ENCODE assay signal across 8 cellular contexts in the genomic region with DNA sequence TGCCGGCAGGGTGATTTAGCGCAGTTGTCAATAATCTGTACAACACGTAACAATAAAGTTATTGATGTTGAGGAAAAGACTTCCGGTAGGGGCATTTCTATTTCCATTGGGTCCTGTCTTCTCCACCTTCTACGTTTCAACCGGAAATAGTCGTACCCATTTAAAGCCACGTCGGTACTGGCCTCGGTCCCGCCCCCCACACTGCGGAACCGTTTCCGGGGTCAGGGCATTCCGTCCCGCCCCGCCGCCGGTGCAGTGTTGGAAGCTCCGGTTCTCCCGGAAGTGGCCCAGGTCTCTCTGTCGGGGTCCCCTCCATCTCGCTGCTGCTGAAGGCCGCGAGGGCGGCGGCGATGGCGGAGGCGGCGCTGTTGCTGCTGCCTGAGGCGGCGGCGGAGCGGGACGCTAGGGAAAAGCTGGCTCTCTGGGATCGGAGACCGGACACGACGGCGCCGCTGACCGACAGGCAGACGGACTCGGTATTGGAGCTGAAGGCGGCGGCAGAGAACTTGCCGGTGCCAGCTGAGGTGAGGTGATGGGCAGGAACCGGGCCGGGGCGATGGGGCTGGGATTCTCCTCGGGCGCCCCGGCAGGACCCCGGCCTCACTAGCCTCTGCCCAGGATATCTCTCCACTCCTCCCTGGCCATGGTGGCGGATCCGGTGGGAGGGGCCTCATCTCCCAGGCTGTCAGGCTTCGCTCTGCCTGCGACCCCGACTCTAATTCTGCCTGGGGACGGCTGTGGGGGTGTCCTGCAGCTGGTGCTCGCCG. TPM values are rescaled to one million over a fixed set of nuclear protein-coding genes. Genes with fewer than 3 reads are reported as not detected.
A peak's percentile ranks its signal among the peaks of the same experiment; 100 is the strongest.
DNase-seq lines count a peak whose midpoint lies in the region; ATAC-seq and TF ChIP-seq lines count a peak whose summit lies in the region.

A gene with protein sequence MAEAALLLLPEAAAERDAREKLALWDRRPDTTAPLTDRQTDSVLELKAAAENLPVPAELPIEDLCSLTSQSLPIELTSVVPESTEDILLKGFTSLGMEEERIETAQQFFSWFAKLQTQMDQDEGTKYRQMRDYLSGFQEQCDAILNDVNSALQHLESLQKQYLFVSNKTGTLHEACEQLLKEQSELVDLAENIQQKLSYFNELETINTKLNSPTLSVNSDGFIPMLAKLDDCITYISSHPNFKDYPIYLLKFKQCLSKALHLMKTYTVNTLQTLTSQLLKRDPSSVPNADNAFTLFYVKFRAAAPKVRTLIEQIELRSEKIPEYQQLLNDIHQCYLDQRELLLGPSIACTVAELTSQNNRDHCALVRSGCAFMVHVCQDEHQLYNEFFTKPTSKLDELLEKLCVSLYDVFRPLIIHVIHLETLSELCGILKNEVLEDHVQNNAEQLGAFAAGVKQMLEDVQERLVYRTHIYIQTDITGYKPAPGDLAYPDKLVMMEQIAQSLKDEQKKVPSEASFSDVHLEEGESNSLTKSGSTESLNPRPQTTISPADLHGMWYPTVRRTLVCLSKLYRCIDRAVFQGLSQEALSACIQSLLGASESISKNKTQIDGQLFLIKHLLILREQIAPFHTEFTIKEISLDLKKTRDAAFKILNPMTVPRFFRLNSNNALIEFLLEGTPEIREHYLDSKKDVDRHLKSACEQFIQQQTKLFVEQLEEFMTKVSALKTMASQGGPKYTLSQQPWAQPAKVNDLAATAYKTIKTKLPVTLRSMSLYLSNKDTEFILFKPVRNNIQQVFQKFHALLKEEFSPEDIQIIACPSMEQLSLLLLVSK (plus strand): TSS at position 253 of the 767 bp plus-strand sequence. CDS start 98 bp downstream, at position 351.

- H3K79me2 ChIP-seq in OCI-LY7 (ENCODE audit: insufficient read depth, low read depth, low read length), result peaks cover 42% of the 10 kb centered on the region; the same call in 1 of the 2 replicates

- intact Hi-C loops in OCI-LY7 (cut with micrococcal nuclease; ENCODE audit: unreplicated experiment), result loop anchor here (2.0 to 5.0 kb wide), 2 partner anchors 48 to 124 kb away; partner anchors contain the start of genes SLC25A30 and TPT1

- TF ChIP-seq CTCF in OCI-LY7 (conservative IDR thresholded peaks at IDR 0.05; ENCODE audit: low read length) (peak; percentile 11; the same call in 1 of the 2 replicates), endothelial cell (IDR thresholded peaks at IDR 0.05; ENCODE audit: unreplicated experiment) (peak; percentile 5), mesothelial cell of epicardium (IDR thresholded peaks at IDR 0.05; ENCODE audit: unreplicated experiment) (no peak)

- H3K9me3 Mint-ChIP-seq in endothelial cell (ENCODE audit: unreplicated experiment) (no peaks in the 10 kb centered on the region), mesothelial cell of epicardium (no peaks in the 10 kb centered on the region)

- peaks cover 23% of the 10 kb centered on the region for H3K4me1 ChIP-seq in OCI-LY7 (ENCODE audit: insufficient read depth, low read length, poor library complexity, severe bottlenecking)

- H3K36me3 Mint-ChIP-seq in endothelial cell (ENCODE audit: low read depth, unreplicated experiment) (peaks cover 8% of the 10 kb centered on the region), mesothelial cell of epicardium (no peaks in the 10 kb centered on the region)

- H3K4me2 ChIP-seq in OCI-LY7 (ENCODE audit: low read length), result peak within 1 kb of the TSS; percentile 92

- H3K9me3 ChIP-seq in OCI-LY7 (ENCODE audit: low read length), result no peaks in the 10 kb centered on the region

- peak within 1 kb of the TSS; percentile 91 for H3K27ac Mint-ChIP-seq in endothelial cell (ENCODE audit: unreplicated experiment)
- peak within 1 kb of the TSS; percentile 98 for H3K27ac Mint-ChIP-seq in mesothelial cell of epicardium

- H3K4me1 Mint-ChIP-seq in endothelial cell (ENCODE audit: unreplicated experiment) (peaks cover 22% of the 10 kb centered on the region), mesothelial cell of epicardium (peaks cover 39% of the 10 kb centered on the region)

- CTCF ChIA-PET in OCI-LY7 (lab: Charles Lee; ENCODE audit: unreplicated experiment), result interaction anchor here (0.6 kb wide), 1 partner anchor 106 kb away, joined by 7 read pairs; no protein-coding TSS in a partner anchor

- POLR2A ChIA-PET in OCI-LY7 (lab: Charles Lee), result interaction anchor here (1.0 to 1.6 kb wide), 3 partner anchors 9 to 123 kb away, joined by 3 to 4 read pairs (median 4); partner anchors contain the start of gene TPT1

- DNase-seq in DMS 273 treated with DMSO at 0.1 percent for 48 hours (lab: John Stamatoyannopoulos, UW), result peak; percentile 94
- DNase-seq in HuH-7.5 (ENCODE audit: low spot score), result peak; percentile 81
- DNase-seq in OCI-LY7 (ENCODE audit: low spot score), result peak; percentile 97
- peak; percentile 90 for DNase-seq in activated T-cell treated with anti-CD3 and anti-CD28 coated beads for 1 hour (ENCODE audit: low read depth)
- peak; percentile 84 for DNase-seq in endothelial cell (ENCODE audit: low spot score)
- peak; percentile 79 to 88 for DNase-seq in mesothelial cell of epicardium (ENCODE audit: low spot score in 2 of 2, unreplicated experiment in 2 of 2)
- DNase-seq in stimulated activated CD8-positive, alpha-beta memory T cell treated with anti-CD3 and anti-CD28 coated beads, Interleukin-15, amount 100 ng/mL, for 48 hours (ENCODE audit: low read depth in 2 of 2), result peak; percentile 93 to 94

- H3K27me3 Mint-ChIP-seq in endothelial cell (ENCODE audit: unreplicated experiment) (peaks cover 6% of the 10 kb centered on the region), mesothelial cell of epicardium (ENCODE audit: low read depth) (peaks cover 15% of the 10 kb centered on the region)

- H3K36me3 ChIP-seq in OCI-LY7 (ENCODE audit: insufficient read depth, low read length), result peaks cover 6% of the 10 kb centered on the region; the same call in 1 of the 2 replicates

- peak within 1 kb of the TSS; percentile 53 for H3K27ac ChIP-seq in OCI-LY7 (ENCODE audit: low read depth, low read length, poor library complexity, severe bottlenecking)

- H3K4me3 Mint-ChIP-seq in endothelial cell (ENCODE audit: unreplicated experiment) (peak within 1 kb of the TSS; percentile 93), mesothelial cell of epicardium (peak within 1 kb of the TSS; percentile 97)

- ATAC-seq in GM21526 (IDR thresholded peaks at IDR 0.05; ENCODE audit: low FRiP score, unreplicated experiment), result peak; percentile 89

- H4K20me1 ChIP-seq in OCI-LY7 (ENCODE audit: insufficient read depth, low read length), result no peaks in the 10 kb centered on the region

- H2AFZ ChIP-seq in OCI-LY7 (ENCODE audit: low read length), result peak within 1 kb of the TSS; percentile 99

- H3K9me2 ChIP-seq in OCI-LY7 (ENCODE audit: insufficient read depth, low read length), result no peaks in the 10 kb centered on the region

- BruUV-seq in OCI-LY7 (replicated peaks; lab: Mats Ljungman, UMichigan), result no TSS peak

- H3K4me3 ChIP-seq in OCI-LY7 (ENCODE audit: low read depth, low read length, poor library complexity, severe bottlenecking), result peak within 1 kb of the TSS; percentile 97

RNA-seq across cellular contexts. Expression of the gene that starts here (rescaled TPM):
- 28.9 and 50.5 TPM in 2 replicates for total RNA-seq in OCI-LY7 (2014; rRNA removed; shearing (Covaris generic))
- total RNA-seq in OCI-LY7 (2022) (22.3 and 27.7 TPM in 2 replicates), endothelial cell (ENCODE audit: unreplicated experiment) (23.1 TPM), mesothelial cell of epicardium (30.4 to 38.3 TPM (median 34.0 TPM) in 3 replicates)

Comparison
In these comparisons a context has a peak if more than half of its experiments do, and no peak if none do; other contexts are left out.
1. Peak in every context shown above with its lines: DNase-seq, ATAC-seq, H3K4me3 ChIP-seq and H3K27ac ChIP-seq.